12 cellular contexts compared by ENCODE assay signal in genomic region chr5:35248843-35249780, GRCh38. TPM values are rescaled to one million over a fixed set of nuclear protein-coding genes. Genes with fewer than 3 reads are reported as not detected.
DNase-seq lines count a peak whose midpoint lies in the region; ATAC-seq and TF ChIP-seq lines count a peak whose summit lies in the region.
"Had no signal": no experiment of that assay in that cellular context is flagged by ENCODE, and none has a peak within 500 bp of the region (broad histone marks: within the 10 kb centered on the region; RNA-seq: fewer than 3 reads in every experiment).

No MANE protein-coding gene starts in this region.

- H3K79me1 ChIP-seq in mesenchymal stem cell (replicated peaks; ENCODE audit: low read length, poor library complexity, severe bottlenecking): no peaks in the 10 kb centered on the region

- POLR2A ChIA-PET in HEK293 (lab: Yijun Ruan, JAX): interaction anchor here (0.6 kb wide), 1 partner anchor 54 kb away, joined by 3 read pairs; no protein-coding TSS in a partner anchor

- no peak overlapping the region for H4K8ac ChIP-seq in mesenchymal stem cell (ENCODE audit: low read length)

- H2BK15ac ChIP-seq in mesenchymal stem cell (ENCODE audit: low read depth, poor library complexity, severe bottlenecking): no peak overlapping the region

- H3K4me2 ChIP-seq in mesenchymal stem cell (ENCODE audit: low read length, poor library complexity, severe bottlenecking): peak overlapping the region; percentile 53

- peaks cover 5 to 8% of the 10 kb centered on the region in 2 donors for H3K36me3 Mint-ChIP-seq in activated naive CD4-positive, alpha-beta T cell treated with anti-CD3 and anti-CD28 coated beads, Interleukin-2, amount 50 U/mL, for 72 hours

- ATAC-seq in HG03025 (IDR thresholded peaks at IDR 0.05; ENCODE audit: low FRiP score, unreplicated experiment): no peak
- ATAC-seq in activated naive CD4-positive, alpha-beta T cell treated with anti-CD3 and anti-CD28 coated beads, Interleukin-2, amount 50 U/mL, for 72 hours: no peak
- ATAC-seq: activated CD4-positive, alpha-beta T cell treated with anti-CD3 and anti-CD28 coated beads for 36 hours; naive thymus-derived CD4-positive, alpha-beta T cell had no signal

- H3K27ac ChIP-seq in HEK293 (ENCODE audit: extremely low read depth, low read depth, low read length) (no peak overlapping the region), mesenchymal stem cell (ENCODE audit: low read length, poor library complexity, severe bottlenecking) (no peak overlapping the region), colonic mucosa (no peak overlapping the region)

- CTCF ChIA-PET in HEK293 (lab: Yijun Ruan, JAX): no interaction called here

- H3K4ac ChIP-seq in mesenchymal stem cell (ENCODE audit: low read depth in 1 of 2, low read length in 2 of 2): no peak overlapping the region

- DNase-seq in A172 (ENCODE audit: low spot score) (peak; percentile 16), astrocyte of the cerebellum (ENCODE audit: low read depth) (peak; percentile 13), mesenchymal stem cell (peak; percentile 39), NCI-H748 treated with DMSO at 0.1 percent for 48 hours (lab: John Stamatoyannopoulos, UW) (no peak), colonic mucosa (no peak)
- no peak for DNase-seq in activated naive CD4-positive, alpha-beta T cell treated with anti-CD3 and anti-CD28 coated beads, Interleukin-2, amount 50 U/mL, for 72 hours (ENCODE audit: low spot score in 2 of 2)
- DNase-seq: activated CD4-positive, alpha-beta T cell treated with anti-CD3 and anti-CD28 coated beads for 36 hours; AML-193; dermis blood vessel endothelial cell; naive thymus-derived CD4-positive, alpha-beta T cell had no signal

- peaks cover 4% of the 10 kb centered on the region; the same call in 1 of the 2 replicates for H3K4me1 ChIP-seq in HEK293 (ENCODE audit: control insufficient read depth, insufficient read depth, low read length)
- no peaks in the 10 kb centered on the region for H3K4me1 ChIP-seq in mesenchymal stem cell (ENCODE audit: control insufficient read depth, insufficient read depth, low read depth, low read length)
- peaks cover 3% of the 10 kb centered on the region for H3K4me1 ChIP-seq in colonic mucosa

- no peak overlapping the region for H2BK120ac ChIP-seq in mesenchymal stem cell (ENCODE audit: low read depth, low read length)

- H2AK5ac ChIP-seq in mesenchymal stem cell (ENCODE audit: low read length, severe bottlenecking): no peak overlapping the region

- in situ Hi-C loops in astrocyte of the cerebellum (cut with HindIII; ENCODE audit: low sequenced_read_pairs): no loop called here

- no peak overlapping the region for H3K14ac ChIP-seq in mesenchymal stem cell (ENCODE audit: low read length in 2 of 2)

- no peaks in the 10 kb centered on the region for H3K36me3 ChIP-seq in HEK293 (ENCODE audit: control insufficient read depth in 2 of 2, insufficient read depth in 1 of 2, low read length in 2 of 2)
- H3K36me3 ChIP-seq in mesenchymal stem cell (ENCODE audit: control insufficient read depth in 1 of 2, insufficient read depth in 2 of 2, low read depth in 1 of 2, low read length in 2 of 2): no peaks in the 10 kb centered on the region
- H3K36me3 ChIP-seq in colonic mucosa: no peaks in the 10 kb centered on the region

- H3K27ac Mint-ChIP-seq in activated naive CD4-positive, alpha-beta T cell treated with anti-CD3 and anti-CD28 coated beads, Interleukin-2, amount 50 U/mL, for 72 hours: no peak overlapping the region
- H3K27ac Mint-ChIP-seq: activated CD4-positive, alpha-beta T cell treated with anti-CD3 and anti-CD28 coated beads for 36 hours; naive thymus-derived CD4-positive, alpha-beta T cell had no signal

- H3K27me3 ChIP-seq in mesenchymal stem cell (ENCODE audit: control insufficient read depth in 1 of 2, insufficient read depth in 1 of 2, low read length in 2 of 2): no peaks in the 10 kb centered on the region
- no peaks in the 10 kb centered on the region for H3K27me3 ChIP-seq in colonic mucosa

- intact Hi-C loops in colonic mucosa (cut with DNase I): no loop called here

- no peak overlapping the region for H3K18ac ChIP-seq in mesenchymal stem cell (ENCODE audit: low read depth in 1 of 2, low read length in 2 of 2)

- no peak overlapping the region for H2BK12ac ChIP-seq in mesenchymal stem cell (ENCODE audit: low read length in 2 of 2)

- WGBS in mesenchymal stem cell: 89% methylated on average over 4 of the region's 5 CpGs

- no peak overlapping the region for H2BK5ac ChIP-seq in mesenchymal stem cell (ENCODE audit: low read depth, low read length, poor library complexity, severe bottlenecking)

- H3K9me3 Mint-ChIP-seq in activated naive CD4-positive, alpha-beta T cell treated with anti-CD3 and anti-CD28 coated beads, Interleukin-2, amount 50 U/mL, for 72 hours: peaks cover 6 to 14% of the 10 kb centered on the region in 2 donors

- no peak for TF ChIP-seq CTCF in HEK293 (tag by site-specific recombination; IDR thresholded peaks at IDR 0.05)
- no peak for TF ChIP-seq CTCF in astrocyte of the cerebellum (IDR thresholded peaks at IDR 0.05; ENCODE audit: low read depth, low read length, missing control alignments)
- TF ChIP-seq CTCF in colonic mucosa (IDR thresholded peaks at IDR 0.05): no peak

- no peak overlapping the region for H4K91ac ChIP-seq in mesenchymal stem cell (ENCODE audit: low read length)

- H3K9ac ChIP-seq in mesenchymal stem cell (ENCODE audit: low read length) (peak overlapping the region; percentile 65), colonic mucosa (ENCODE audit: low read depth in 2 of 2, low read length in 2 of 2) (no peak overlapping the region)

- H3K4me3 ChIP-seq in HEK293 (ENCODE audit: low read depth, low read length): no peak overlapping the region
- H3K4me3 ChIP-seq in astrocyte of the cerebellum (ENCODE audit: low read depth, low read length): no peak overlapping the region
- H3K4me3 ChIP-seq in mesenchymal stem cell (ENCODE audit: insufficient read depth in 1 of 2, low read depth in 1 of 2, low read length in 2 of 2): peak overlapping the region in 1 of 2 experiments; percentile 16
- H3K4me3 ChIP-seq in colonic mucosa: no peak overlapping the region

- H2AFZ ChIP-seq in mesenchymal stem cell (ENCODE audit: low read depth, low read length): no peak overlapping the region

- no peak overlapping the region for H3K23ac ChIP-seq in mesenchymal stem cell (ENCODE audit: low read length in 2 of 2)

- H3K9me3 ChIP-seq in HEK293 (ENCODE audit: control insufficient read depth, insufficient read depth, low read depth, low read length) (no peaks in the 10 kb centered on the region; the same call in 1 of the 2 replicates), mesenchymal stem cell (ENCODE audit: control insufficient read depth, low read length) (peaks cover 12% of the 10 kb centered on the region), colonic mucosa (no peaks in the 10 kb centered on the region)

TF ChIP-seq in HEK293, 187 proteins besides CTCF, POLR2A, EP300 and RAD21:
- no peak for TF ChIP-seq ZNF248 (tag by site-specific recombination; IDR thresholded peaks at IDR 0.05)
- TF ChIP-seq ZBTB17 (tag by site-specific recombination; IDR thresholded peaks at IDR 0.05): peak; percentile 37; the same call in 1 of the 2 replicates
- no peak for TF ChIP-seq ZNF146 (tag by site-specific recombination; IDR thresholded peaks at IDR 0.05)
- TF ChIP-seq ZIC2 (tag by site-specific recombination; IDR thresholded peaks at IDR 0.05): 0 out of 2 replicates have a peak, but pooled peaks have one; percentile 23
- TF ChIP-seq ZNF530 (tag by site-specific recombination; IDR thresholded peaks at IDR 0.05; ENCODE audit: low read depth): no peak
- peak; percentile 61 for TF ChIP-seq SETDB1 (IDR thresholded peaks at IDR 0.05; ENCODE audit: insufficient read length, low read length)
- TF ChIP-seq ZFP69B (tag by site-specific recombination; IDR thresholded peaks at IDR 0.05): no peak
- no peak for TF ChIP-seq ZNF169 (tag by site-specific recombination; IDR thresholded peaks at IDR 0.05)
- no peak for TF ChIP-seq ZNF654 (tag by site-specific recombination; IDR thresholded peaks at IDR 0.05; ENCODE audit: low read depth)

RNA-seq across cellular contexts. Expression of gene PRLR, which starts 18.8 kb away (rescaled TPM):
- total RNA-seq in A172 (2014; rRNA removed; shearing (Covaris generic)): 0.36 TPM in 1 of 2 replicates, not detected in the other
- polyA plus RNA-seq in mesenchymal stem cell (2013, experiment 1 of 2): 0.07 TPM
- 0.10 TPM for polyA plus RNA-seq in mesenchymal stem cell (2013, experiment 2 of 2)
- total RNA-seq in colonic mucosa: 10 to 100 TPM; 23.7 to 38.6 TPM
- total RNA-seq in activated naive CD4-positive, alpha-beta T cell treated with anti-CD3 and anti-CD28 coated beads, Interleukin-2, amount 50 U/mL, for 72 hours: under 1 TPM in 1 of 2 donors, not detected in 1; 0.04 TPM
- total RNA-seq: dermis blood vessel endothelial cell had no signal
- polyA plus RNA-seq: naive thymus-derived CD4-positive, alpha-beta T cell had no signal

Comparison
In these comparisons a context has a peak if more than half of its experiments do, and no peak if none do; other contexts are left out.
1. DNase-seq: peak in A172 (single experiment), astrocyte of the cerebellum (single experiment) and mesenchymal stem cell (single experiment); none in NCI-H748 treated with DMSO at 0.1 percent for 48 hours (single experiment), colonic mucosa (single experiment) and activated naive CD4-positive, alpha-beta T cell treated with anti-CD3 and anti-CD28 coated beads, Interleukin-2, amount 50 U/mL, for 72 hours (0 of 2).
2. RNA of gene PRLR, which starts 18.8 kb away (total RNA-seq): 23.7 to 38.6 TPM in colonic mucosa; 0.36 TPM in A172 and 0.04 TPM in activated naive CD4-positive, alpha-beta T cell treated with anti-CD3 and anti-CD28 coated beads, Interleukin-2, amount 50 U/mL, for 72 hours; every median in the first group is over 10 times any median in the second.